In the genomic region with DNA sequence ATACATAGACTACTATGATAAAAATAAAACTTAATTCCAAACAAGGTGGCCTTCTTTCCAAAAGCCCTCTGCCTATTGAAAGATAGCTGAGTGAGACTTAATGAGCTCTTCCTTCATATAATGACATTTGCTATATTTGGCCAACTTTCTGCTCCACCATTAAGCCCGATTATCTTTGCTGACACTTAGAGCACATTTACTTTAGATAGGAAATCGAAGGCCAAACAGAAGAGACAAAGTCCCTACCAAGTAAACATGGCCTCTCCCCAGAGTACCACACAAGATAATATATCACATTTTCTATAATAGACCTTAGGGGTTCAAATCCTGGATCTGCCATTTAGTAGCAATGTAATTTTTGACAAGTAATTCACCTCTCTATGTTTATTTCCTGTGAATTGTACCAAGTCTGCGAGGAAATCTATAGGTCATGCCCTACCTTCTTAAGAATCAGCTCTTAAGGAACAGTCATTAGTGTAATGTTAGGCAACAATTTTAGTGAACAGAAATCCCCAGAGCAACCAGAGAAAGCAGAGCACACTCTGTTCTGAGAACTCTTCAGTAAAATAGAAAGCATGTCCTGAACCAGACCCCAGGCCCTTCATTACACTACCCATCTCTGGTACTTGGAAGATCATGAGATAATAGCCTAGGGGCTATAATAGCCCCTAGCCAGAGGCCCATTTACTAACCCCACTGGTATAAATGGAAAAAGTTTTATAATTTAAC, we compare ENCODE assay signal across 10 cellular contexts. TPM values are rescaled to one million over a fixed set of nuclear protein-coding genes. Genes with fewer than 3 reads are reported as not detected.
DNase-seq lines count a peak whose midpoint lies in the region; ATAC-seq and TF ChIP-seq lines count a peak whose summit lies in the region.
"Had no signal": no experiment of that assay in that cellular context is flagged by ENCODE, and none has a peak within 500 bp of the region (broad histone marks: within the 10 kb centered on the region; RNA-seq: fewer than 3 reads in every experiment).

No MANE protein-coding gene starts in this region.

- H3K79me2 ChIP-seq in Karpas-422 (ENCODE audit: low read length): no peaks in the 10 kb centered on the region

- DNase-seq in DMS53 (lab: John Stamatoyannopoulos, UW) (peak; percentile 35), DMS53 treated with DMSO at 0.1 percent for 48 hours (lab: John Stamatoyannopoulos, UW; ENCODE audit: unreplicated experiment) (no peak), Calu3 (no peak), RWPE2 (ENCODE audit: low spot score) (no peak), epithelial cell of prostate (ENCODE audit: low read depth, low spot score) (no peak), epidermal melanocyte (ENCODE audit: insufficient read length, low spot score) (no peak), Karpas-422 (no peak)
- DNase-seq: endodermal cell had no signal

- H3K4me3 Mint-ChIP-seq in Calu3 (ENCODE audit: low read depth, unreplicated experiment): peak overlapping the region; percentile 79
- H3K4me3 Mint-ChIP-seq: endodermal cell had no signal

- H2AFZ ChIP-seq in Karpas-422 (ENCODE audit: low read length): no peak overlapping the region

- no peaks in the 10 kb centered on the region for H3K9me3 Mint-ChIP-seq in Calu3 (ENCODE audit: low read depth, unreplicated experiment)
- H3K9me3 Mint-ChIP-seq: endodermal cell had no signal

- H3K27me3 ChIP-seq in RWPE2 (ENCODE audit: insufficient read depth, poor library complexity, severe bottlenecking) (no peaks in the 10 kb centered on the region), Karpas-422 (ENCODE audit: low read length) (no peaks in the 10 kb centered on the region)
- H3K27me3 ChIP-seq: pancreas had no signal

- H3K9me2 ChIP-seq in Karpas-422 (replicated peaks; ENCODE audit: insufficient read depth, low read length): no peaks in the 10 kb centered on the region

- H3K36me3 ChIP-seq in RWPE2 (ENCODE audit: low read depth) (no peaks in the 10 kb centered on the region), Karpas-422 (ENCODE audit: insufficient read depth, low read length) (no peaks in the 10 kb centered on the region)
- H3K36me3 ChIP-seq: pancreas had no signal

- BruUV-seq in Calu3 (replicated peaks; lab: Mats Ljungman, UMichigan): no TSS peak

- peaks cover 13% of the 10 kb centered on the region for H3K4me1 Mint-ChIP-seq in Calu3 (ENCODE audit: low read depth, unreplicated experiment)

- no peak for ATAC-seq in RWPE2 (ENCODE audit: low read depth)
- ATAC-seq in HG03135 (IDR thresholded peaks at IDR 0.05; ENCODE audit: unreplicated experiment): no peak

- H3K9ac ChIP-seq in Karpas-422 (ENCODE audit: low read length): no peak overlapping the region

- peak overlapping the region; percentile 57 for H3K27ac Mint-ChIP-seq in Calu3 (ENCODE audit: unreplicated experiment)
- H3K27ac Mint-ChIP-seq: endodermal cell had no signal

- CTCF ChIA-PET in Calu3 (lab: Charles Lee): interaction anchor here (0.6 kb wide), 1 partner anchor 1830 kb away, joined by 3 read pairs; no protein-coding TSS in a partner anchor

- TF ChIP-seq CTCF in Calu3 (IDR thresholded peaks at IDR 0.05; ENCODE audit: unreplicated experiment) (no peak), RWPE2 (IDR thresholded peaks at IDR 0.05; ENCODE audit: poor library complexity, severe bottlenecking) (no peak)

- no peaks in the 10 kb centered on the region for H3K4me1 ChIP-seq in RWPE2 (ENCODE audit: insufficient read depth, poor library complexity, severe bottlenecking)
- peaks cover 6% of the 10 kb centered on the region; the same call in 1 of the 2 replicates for H3K4me1 ChIP-seq in Karpas-422 (ENCODE audit: low read length)
- H3K4me1 ChIP-seq: pancreas had no signal

- H3K4me2 ChIP-seq in Karpas-422 (ENCODE audit: low read depth, low read length, poor library complexity, severe bottlenecking): no peak overlapping the region

- no peaks in the 10 kb centered on the region for H3K27me3 Mint-ChIP-seq in Calu3 (ENCODE audit: unreplicated experiment)

- peaks cover 7% of the 10 kb centered on the region for H3K36me3 Mint-ChIP-seq in Calu3 (ENCODE audit: insufficient read depth, unreplicated experiment)

- no peaks in the 10 kb centered on the region for H3K9me3 ChIP-seq in RWPE2 (ENCODE audit: severe bottlenecking)
- no peaks in the 10 kb centered on the region for H3K9me3 ChIP-seq in Karpas-422 (ENCODE audit: low read length)
- H3K9me3 ChIP-seq: pancreas had no signal

- H3K27ac ChIP-seq in RWPE2 (ENCODE audit: poor library complexity, severe bottlenecking) (peak overlapping the region; percentile 39), epithelial cell of prostate (peak overlapping the region; percentile 71), Karpas-422 (ENCODE audit: low read length) (no peak overlapping the region)

- intact Hi-C loops in Calu3 (cut with micrococcal nuclease; ENCODE audit: unreplicated experiment): no loop called here

- no peaks in the 10 kb centered on the region for H4K20me1 ChIP-seq in Karpas-422 (ENCODE audit: insufficient read depth, low read depth, low read length)

- peak overlapping the region; percentile 67 for H3K4me3 ChIP-seq in RWPE2 (ENCODE audit: severe bottlenecking)
- no peak overlapping the region for H3K4me3 ChIP-seq in Karpas-422 (ENCODE audit: low read length)

RNA-seq across cellular contexts. Expression of gene COA6, which starts 17.3 kb away (rescaled TPM):
- 41.1 and 46.4 TPM in 2 replicates for total RNA-seq in Calu3 (2022)
- 48.9 and 55.0 TPM in 2 replicates for total RNA-seq in Karpas-422 (2014; rRNA removed; shearing (Covaris generic); ENCODE audit: low replicate concordance)
